Comparison of ENCODE assay signal across 25 cellular contexts in genomic region chr3:126456211-126456610, GRCh38. TPM values are rescaled to one million over a fixed set of nuclear protein-coding genes. Genes with fewer than 3 reads are reported as not detected.
DNase-seq lines count a peak whose midpoint lies in the region; ATAC-seq, FAIRE-seq and TF ChIP-seq lines count a peak whose summit lies in the region.
"Had no signal": no experiment of that assay in that cellular context is flagged by ENCODE, and none has a peak within 500 bp of the region (broad histone marks: within the 10 kb centered on the region; RNA-seq: fewer than 3 reads in every experiment).

No MANE protein-coding gene starts in this region.

- H3K4me3 ChIP-seq in AG04450 (ENCODE audit: low read depth, low read length) (no peak overlapping the region), kidney (ENCODE audit: low read length in 2 of 2) (no peak overlapping the region)
- H3K4me3 ChIP-seq: ascending aorta, SJSA1, testis had no signal

- no peaks in the 10 kb centered on the region for H3K27me3 ChIP-seq in AG04450 (ENCODE audit: control insufficient read depth, insufficient read depth, low read length)
- H3K27me3 ChIP-seq: ascending aorta, SJSA1, testis had no signal

- DNase-seq in AG04450 (ENCODE audit: low read depth, low spot score) (no peak), RWPE1 (ENCODE audit: low spot score) (no peak), kidney (peak; percentile 21), sciatic nerve (ENCODE audit: low spot score) (peak; percentile 37), KG1 (lab: John Stamatoyannopoulos, UW) (no peak), immature natural killer cell (no peak), NCI-H524 treated with DMSO at 0.1 percent for 48 hours (lab: John Stamatoyannopoulos, UW) (no peak)
- DNase-seq in activated naive CD8-positive, alpha-beta T cell treated with anti-CD3 and anti-CD28 coated beads for 36 hours: no peak
- DNase-seq: activated gamma-delta T cell treated with Interleukin-2 at 50 U/mL for 16 hours; activated T-cell treated with anti-CD3 and anti-CD28 coated beads, Interleukin-2, amount 50 U/mL, for 24 hours; effector CD4-positive, alpha-beta T cell; HCEC 1CT; midbrain; naive B cell; NCI-H146; NCI-H2107; NCI-H748 treated with DMSO at 0.1 percent for 48 hours; stimulated activated naive CD8-positive, alpha-beta T cell treated with anti-CD3 and anti-CD28 coated beads, Interleukin-15, Interleukin-2, amounts not matched to agents 100 U/mL and 50 U/mL, for 24 hours; T1000; testis had no signal

- peaks cover 7 to 41% (median 24%) of the 10 kb centered on the region in 3 donors for H3K36me3 Mint-ChIP-seq in immature natural killer cell
- H3K36me3 Mint-ChIP-seq in activated naive CD8-positive, alpha-beta T cell treated with anti-CD3 and anti-CD28 coated beads for 36 hours: peaks cover 27% of the 10 kb centered on the region

- H3K4me1 ChIP-seq in kidney (ENCODE audit: control insufficient read depth in 1 of 2, insufficient read depth in 1 of 2, low read depth in 1 of 2, low read length in 2 of 2): no peaks in the 10 kb centered on the region
- H3K4me1 ChIP-seq: ascending aorta, SJSA1, testis had no signal

- H3K27ac Mint-ChIP-seq in immature natural killer cell: no peak overlapping the region
- H3K27ac Mint-ChIP-seq in activated naive CD8-positive, alpha-beta T cell treated with anti-CD3 and anti-CD28 coated beads for 36 hours: no peak overlapping the region
- H3K27ac Mint-ChIP-seq: activated T-cell treated with anti-CD3 and anti-CD28 coated beads, Interleukin-2, amount 50 U/mL, for 24 hours; B cell had no signal

- H3K36me3 ChIP-seq in kidney (ENCODE audit: control insufficient read depth in 1 of 2, insufficient read depth in 2 of 2, low read length in 2 of 2): peaks cover 32 to 48% of the 10 kb centered on the region in 2 donors

- POLR2A ChIA-PET in AG04450 (lab: Yijun Ruan, JAX): no interaction called here
- POLR2A ChIA-PET in RWPE1 (lab: Yijun Ruan, JAX; ENCODE audit: low non-redundant PET): interaction anchor here (0.6 kb wide), 1 partner anchor 16 kb away, joined by 4 read pairs; no protein-coding TSS in a partner anchor

- no peaks in the 10 kb centered on the region for H3K9me3 ChIP-seq in AG04450 (ENCODE audit: control insufficient read depth, insufficient read depth, low read length)
- no peaks in the 10 kb centered on the region for H3K9me3 ChIP-seq in kidney (ENCODE audit: control insufficient read depth in 1 of 2, low read length in 2 of 2)
- H3K9me3 ChIP-seq: ascending aorta, SJSA1, testis had no signal

- no peak for ATAC-seq in sciatic nerve
- ATAC-seq: stimulated activated naive CD8-positive, alpha-beta T cell treated with anti-CD3 and anti-CD28 coated beads, Interleukin-15, Interleukin-2, amounts not matched to agents 100 U/mL and 50 U/mL, for 24 hours had no signal

- TF ChIP-seq CTCF in AG04450 (IDR thresholded peaks at IDR 0.05; ENCODE audit: low read depth, low read length) (no peak), RWPE1 (conservative IDR thresholded peaks at IDR 0.05; ENCODE audit: low read depth) (no peak), kidney (IDR thresholded peaks at IDR 0.05; ENCODE audit: borderline replicate concordance, extremely low read depth, insufficient read depth) (no peak)

- no peaks in the 10 kb centered on the region for H3K9me3 Mint-ChIP-seq in immature natural killer cell
- no peaks in the 10 kb centered on the region for H3K9me3 Mint-ChIP-seq in activated naive CD8-positive, alpha-beta T cell treated with anti-CD3 and anti-CD28 coated beads for 36 hours
- H3K9me3 Mint-ChIP-seq: activated T-cell treated with anti-CD3 and anti-CD28 coated beads, Interleukin-2, amount 50 U/mL, for 24 hours; naive B cell had no signal

- H3K9ac ChIP-seq in kidney (ENCODE audit: low read length in 2 of 2): no peak overlapping the region

- no peak overlapping the region for H3K4me3 Mint-ChIP-seq in immature natural killer cell
- no peak overlapping the region for H3K4me3 Mint-ChIP-seq in activated naive CD8-positive, alpha-beta T cell treated with anti-CD3 and anti-CD28 coated beads for 36 hours
- H3K4me3 Mint-ChIP-seq: activated T-cell treated with anti-CD3 and anti-CD28 coated beads, Interleukin-2, amount 50 U/mL, for 24 hours; B cell; naive B cell had no signal

- peaks cover 14 to 37% of the 10 kb centered on the region in 2 donors for H3K4me1 Mint-ChIP-seq in immature natural killer cell
- peaks cover 8% of the 10 kb centered on the region for H3K4me1 Mint-ChIP-seq in activated naive CD8-positive, alpha-beta T cell treated with anti-CD3 and anti-CD28 coated beads for 36 hours
- H3K4me1 Mint-ChIP-seq: B cell had no signal

- peaks cover 2 to 3% (median 2%) of the 10 kb centered on the region in 3 donors for H3K27me3 Mint-ChIP-seq in immature natural killer cell (ENCODE audit: low read depth in 3 of 3)
- no peaks in the 10 kb centered on the region for H3K27me3 Mint-ChIP-seq in activated naive CD8-positive, alpha-beta T cell treated with anti-CD3 and anti-CD28 coated beads for 36 hours
- H3K27me3 Mint-ChIP-seq: activated T-cell treated with anti-CD3 and anti-CD28 coated beads, Interleukin-2, amount 50 U/mL, for 24 hours; B cell; naive B cell had no signal

- CTCF ChIA-PET in AG04450 (lab: Charles Lee) (interaction anchor here (1.4 kb wide), 1 partner anchor 20 kb away, joined by 3 read pairs; the partner anchor contains the start of gene ZXDC), RWPE1 (lab: Yijun Ruan, JAX) (interaction anchor here (0.6 kb wide), 1 partner anchor 653 kb away, joined by 5 read pairs; no protein-coding TSS in a partner anchor)

- intact Hi-C loops in kidney (cut with DNase I) (no loop called here), sciatic nerve (cut with DNase I) (no loop called here)

- no peak for FAIRE-seq in kidney (lab: Jason Lieb, UNC)
- FAIRE-seq: colon, GM12891 had no signal

- H3K27ac ChIP-seq in AG04450 (ENCODE audit: low read depth, low read length): peak overlapping the region; percentile 11
- 0 out of 2 replicates have a peak overlapping the region, but pooled peaks have one; percentile 8 for H3K27ac ChIP-seq in RWPE1
- no peak overlapping the region for H3K27ac ChIP-seq in kidney (ENCODE audit: low read depth in 2 of 2, low read length in 2 of 2)
- H3K27ac ChIP-seq: ascending aorta, SJSA1, testis had no signal

RNA-seq across cellular contexts. Expression of gene ZXDC, which starts 19.5 kb away (rescaled TPM):
- polyA plus RNA-seq in AG04450 (2011; rRNA removed): 9.5 and 11.1 TPM in 2 replicates
- polyA minus RNA-seq in AG04450 (2011; rRNA and poly(A)+ RNA removed): 21.2 and 22.4 TPM in 2 replicates
- total RNA-seq in kidney: 44.8 TPM
- 11.4 TPM for polyA plus RNA-seq in kidney (ENCODE audit: insufficient read depth, low read depth, low replicate concordance)
- total RNA-seq in sciatic nerve: 39.7 TPM
- 10 to 100 TPM in 2 of 3 donors, 1 to 10 TPM in 1; 9.6 to 17.2 (median 11.8) TPM for polyA plus RNA-seq in immature natural killer cell
- 10 to 100 TPM; 18.7 to 19.3 TPM for total RNA-seq in activated naive CD8-positive, alpha-beta T cell treated with anti-CD3 and anti-CD28 coated beads for 36 hours

Comparison
In these comparisons a context has a peak if more than half of its experiments do, and no peak if none do; other contexts are left out.
1. DNase-seq: peak in kidney (single experiment) and sciatic nerve (single experiment); none in AG04450 (single experiment), RWPE1 (single experiment), KG1 (single experiment), immature natural killer cell (0 of 3), activated naive CD8-positive, alpha-beta T cell treated with anti-CD3 and anti-CD28 coated beads for 36 hours (single experiment) and NCI-H524 treated with DMSO at 0.1 percent for 48 hours (single experiment).
2. H3K27ac ChIP-seq: peak in AG04450 (single experiment) and RWPE1 (single experiment); none in kidney (0 of 2).